Comparison of ENCODE assay signal across 1 cellular context in the genomic region with DNA sequence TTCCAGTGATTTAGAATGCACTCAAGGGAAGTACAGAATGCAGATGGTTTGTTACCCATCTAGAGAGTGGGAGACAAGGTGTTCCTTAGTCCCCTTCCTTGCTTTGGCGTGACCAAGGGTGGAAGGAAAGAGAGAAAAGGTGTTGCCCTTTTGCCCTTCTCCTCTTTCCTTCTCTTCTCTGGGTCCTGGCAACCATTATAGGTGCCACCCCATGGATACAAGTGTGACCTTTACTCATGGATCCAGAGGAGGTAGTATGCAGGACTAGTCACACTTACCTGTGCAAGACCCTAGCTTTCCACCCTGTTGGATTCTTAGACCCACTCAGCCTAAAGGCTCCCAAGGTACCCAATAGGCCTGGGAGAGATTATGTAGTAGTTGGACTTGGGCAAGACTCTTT.
TF ChIP-seq lines count a peak whose summit lies in the region.

No MANE protein-coding gene starts in this region.

TF ChIP-seq in HepG2, 621 proteins besides CTCF, POLR2A, EP300 and RAD21 (continued from another document):
- no peak for TF ChIP-seq ZNF574 (CRISPR knock-in tag; IDR thresholded peaks at IDR 0.05)
- TF ChIP-seq CBX5 (CRISPR knock-in tag; IDR thresholded peaks at IDR 0.05; ENCODE audit: borderline replicate concordance): peak; percentile 99
- TF ChIP-seq ZBTB46 (CRISPR knock-in tag; IDR thresholded peaks at IDR 0.05; ENCODE audit: borderline replicate concordance): no peak
